In genomic region chr1:2115922-2116341, GRCh38 we compare ENCODE assay signal across 20 cellular contexts.
DNase-seq lines count a peak whose midpoint lies in the region; ATAC-seq, FAIRE-seq and TF ChIP-seq lines count a peak whose summit lies in the region.
"Had no signal": no experiment of that assay in that cellular context is flagged by ENCODE, and none has a peak within 500 bp of the region (broad histone marks: within the 10 kb centered on the region; RNA-seq: fewer than 3 reads in every experiment).

No MANE protein-coding gene starts in this region.

- peaks cover 61% of the 10 kb centered on the region for H3K4me1 Mint-ChIP-seq in stimulated activated memory B cell treated with anti-CD40 and anti-IgM and Interleukin-4, amounts not matched to agents 10 μg/mL and 1 μg/mL and 100 μg/mL, for 72 hours

- ATAC-seq in Right ventricle myocardium inferior (no peak), HG02970 (IDR thresholded peaks at IDR 0.05; ENCODE audit: low FRiP score, unreplicated experiment) (no peak)
- ATAC-seq in stimulated activated memory B cell treated with anti-CD40 and anti-IgM and Interleukin-4, amounts not matched to agents 10 μg/mL and 1 μg/mL and 100 μg/mL, for 72 hours: no peak
- ATAC-seq: body of pancreas, gastroesophageal sphincter, SK-N-SH treated with all-trans-retinoic acid at 6 μM for 48 hours had no signal

- H3K36me3 ChIP-seq in bronchial epithelial cell (ENCODE audit: control insufficient read depth, insufficient read depth, low read length): no peaks in the 10 kb centered on the region
- no peaks in the 10 kb centered on the region for H3K36me3 ChIP-seq in effector memory CD4-positive, alpha-beta T cell (ENCODE audit: control insufficient read depth, insufficient read depth, low read length)
- H3K36me3 ChIP-seq: gastroesophageal sphincter, suprapubic skin had no signal

- H3K27me3 ChIP-seq in bronchial epithelial cell (ENCODE audit: control insufficient read depth, insufficient read depth, low read length): no peaks in the 10 kb centered on the region
- H3K27me3 ChIP-seq in effector memory CD4-positive, alpha-beta T cell (replicated peaks; ENCODE audit: control insufficient read depth, insufficient read depth, low read length, poor library complexity, severe bottlenecking): no peaks in the 10 kb centered on the region
- H3K27me3 ChIP-seq: body of pancreas, suprapubic skin had no signal

- no peaks in the 10 kb centered on the region for H3K27me3 Mint-ChIP-seq in stimulated activated memory B cell treated with anti-CD40 and anti-IgM and Interleukin-4, amounts not matched to agents 10 μg/mL and 1 μg/mL and 100 μg/mL, for 72 hours
- H3K27me3 Mint-ChIP-seq: CD4-positive, alpha-beta memory T cell had no signal

- H3K27ac ChIP-seq in effector memory CD4-positive, alpha-beta T cell (ENCODE audit: insufficient read depth, low read length, poor library complexity, severe bottlenecking): no peak overlapping the region
- H3K27ac ChIP-seq: 22Rv1, body of pancreas, gastroesophageal sphincter, suprapubic skin had no signal

- TF ChIP-seq CTCF in bronchial epithelial cell (IDR thresholded peaks at IDR 0.05; ENCODE audit: insufficient read depth, low read length, severe bottlenecking): no peak

- H3K4me3 Mint-ChIP-seq in stimulated activated memory B cell treated with anti-CD40 and anti-IgM and Interleukin-4, amounts not matched to agents 10 μg/mL and 1 μg/mL and 100 μg/mL, for 72 hours: no peak overlapping the region

- peak; percentile 52 for FAIRE-seq in bronchial epithelial cell (lab: Jason Lieb, UNC)
- FAIRE-seq: GM12892 had no signal

- DNase-seq in Right ventricle myocardium inferior (ENCODE audit: missing footprints) (peak; percentile 22), cardiac septum (ENCODE audit: low spot score) (no peak), bronchial epithelial cell (ENCODE audit: low read depth) (no peak), iPS-NIHi7 (ENCODE audit: extremely low spot score) (peak; percentile 72), NCI-H2081 (lab: John Stamatoyannopoulos, UW) (no peak)
- DNase-seq in effector memory CD4-positive, alpha-beta T cell: no peak
- DNase-seq: activated effector memory CD4-positive, alpha-beta T cell treated with Interleukin-2 at 50 U/mL for 16 hours; body of pancreas; kidney glomerular epithelial cell; NCI-H1930; NCI-H524 treated with DMSO at 0.1 percent for 48 hours; OCI-M1 had no signal

- no peaks in the 10 kb centered on the region for H3K9me3 ChIP-seq in effector memory CD4-positive, alpha-beta T cell (ENCODE audit: control insufficient read depth, low read length)
- H3K9me3 ChIP-seq: body of pancreas, suprapubic skin had no signal

- no peaks in the 10 kb centered on the region for H3K9me3 Mint-ChIP-seq in stimulated activated memory B cell treated with anti-CD40 and anti-IgM and Interleukin-4, amounts not matched to agents 10 μg/mL and 1 μg/mL and 100 μg/mL, for 72 hours

- intact Hi-C loops in Right ventricle myocardium inferior (cut with DNase I) (no loop called here), cardiac septum (cut with DNase I) (no loop called here)

- H3K27ac Mint-ChIP-seq in stimulated activated memory B cell treated with anti-CD40 and anti-IgM and Interleukin-4, amounts not matched to agents 10 μg/mL and 1 μg/mL and 100 μg/mL, for 72 hours: peak overlapping the region; percentile 39

- H3K4me1 ChIP-seq in effector memory CD4-positive, alpha-beta T cell (ENCODE audit: control insufficient read depth, insufficient read depth, low read length, poor library complexity, severe bottlenecking): no peaks in the 10 kb centered on the region
- H3K4me1 ChIP-seq: body of pancreas, gastroesophageal sphincter, suprapubic skin had no signal

- H3K4me3 ChIP-seq in bronchial epithelial cell (ENCODE audit: low read depth, low read length): no peak overlapping the region
- no peak overlapping the region for H3K4me3 ChIP-seq in effector memory CD4-positive, alpha-beta T cell (ENCODE audit: insufficient read depth, low read depth, low read length, poor library complexity, severe bottlenecking)
- H3K4me3 ChIP-seq: body of pancreas, gastroesophageal sphincter, suprapubic skin had no signal

- H3K36me3 Mint-ChIP-seq in stimulated activated memory B cell treated with anti-CD40 and anti-IgM and Interleukin-4, amounts not matched to agents 10 μg/mL and 1 μg/mL and 100 μg/mL, for 72 hours: peaks cover 20% of the 10 kb centered on the region

Comparison
In these comparisons a context has a peak if more than half of its experiments do, and no peak if none do; other contexts are left out.
1. DNase-seq: peak in Right ventricle myocardium inferior (single experiment) and iPS-NIHi7 (single experiment); none in cardiac septum (single experiment), bronchial epithelial cell (single experiment), NCI-H2081 (0 of 2) and effector memory CD4-positive, alpha-beta T cell (0 of 3).